Comparison of ENCODE assay signal across 9 cellular contexts in genomic region chrX:44343412-44343942, GRCh38. TPM values are rescaled to one million over a fixed set of nuclear protein-coding genes. Genes with fewer than 3 reads are reported as not detected.
A peak's percentile ranks its signal among the peaks of the same experiment; 100 is the strongest.
DNase-seq lines count a peak whose midpoint lies in the region; ATAC-seq, FAIRE-seq and TF ChIP-seq lines count a peak whose summit lies in the region.
"Had no signal": no experiment of that assay in that cellular context is flagged by ENCODE, and none has a peak within 500 bp of the region (broad histone marks: within the 10 kb centered on the region; RNA-seq: fewer than 3 reads in every experiment).

A gene with protein sequence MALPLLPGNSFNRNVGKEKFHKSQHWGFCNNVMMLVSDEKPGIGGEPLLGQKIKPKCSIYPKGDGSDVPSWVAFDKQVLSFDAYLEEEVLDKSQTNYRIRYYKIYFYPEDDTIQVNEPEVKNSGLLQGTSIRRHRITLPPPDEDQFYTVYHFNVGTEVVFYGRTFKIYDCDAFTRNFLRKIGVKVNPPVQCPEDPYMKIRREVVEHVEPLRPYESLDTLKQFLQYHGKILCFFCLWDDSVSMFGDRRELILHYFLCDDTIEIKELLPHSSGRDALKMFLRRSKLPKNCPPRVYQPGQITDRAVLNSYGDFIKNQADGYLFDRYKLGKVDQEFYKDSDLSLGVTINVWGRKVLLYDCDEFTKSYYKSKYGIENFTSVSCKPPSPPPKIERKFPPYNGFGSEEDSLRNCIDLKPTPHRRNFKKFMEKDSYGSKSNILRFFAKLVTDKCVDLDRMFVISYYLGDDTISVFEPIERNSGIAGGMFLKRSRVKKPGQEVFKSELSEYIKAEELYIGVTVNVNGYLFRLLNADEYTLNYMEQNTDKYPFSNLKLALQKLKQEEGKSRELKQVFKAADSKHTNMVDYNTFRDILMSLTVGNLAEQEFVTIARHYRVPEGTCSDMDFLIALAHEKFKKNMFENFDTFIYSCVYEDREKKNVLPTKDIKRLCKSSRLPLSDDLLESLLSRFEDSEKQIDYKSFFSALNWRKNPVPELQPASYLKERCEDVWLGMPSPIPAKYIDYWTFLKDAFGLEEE (minus strand): TSS chrX:44343672. CDS start chrX:44343588, 84 bp downstream.

- TF ChIP-seq POLR2A in IMR-90 (IDR thresholded peaks at IDR 0.05; ENCODE audit: low read depth, low read length), result no peak

- H4K8ac ChIP-seq in IMR-90 (ENCODE audit: low read depth in 2 of 2, low read length in 2 of 2), result peak within 1 kb of the TSS in 1 of 2 experiments; percentile 44; a peak in 1 of 4 replicates

- H4K20me1 ChIP-seq in IMR-90 (ENCODE audit: insufficient read depth, low read length), result no peaks in the 10 kb centered on the region

- peak; percentile 56 for ATAC-seq in IMR-90 (ENCODE audit: low read depth)
- ATAC-seq in activated T-cell treated with anti-CD3 and anti-CD28 coated beads, Interleukin-2, amount 50 U/mL, for 72 hours (replicated peaks in 1 of 2), result peak; percentile 67
- no peak for ATAC-seq in thoracic aorta (ENCODE audit: insufficient number of reproducible peaks, low FRiP score, low read depth)

- no peak within 1 kb of the TSS for H3K14ac ChIP-seq in IMR-90 (replicated peaks; ENCODE audit: low read depth, low read length)

- H2AK5ac ChIP-seq in IMR-90 (ENCODE audit: low read depth, low read length), result no peak within 1 kb of the TSS

- no peak within 1 kb of the TSS for H3K23ac ChIP-seq in IMR-90 (ENCODE audit: low read depth, low read length)

- H3K9ac ChIP-seq in IMR-90 (ENCODE audit: low read depth, low read length), result no peak within 1 kb of the TSS; the same call in 1 of the 2 replicates

- H3K4me1 ChIP-seq in IMR-90 (ENCODE audit: control insufficient read depth, insufficient read depth, low read length) (no peaks in the 10 kb centered on the region; the same call in 1 of the 2 replicates), thoracic aorta (ENCODE audit: control insufficient read depth in 1 of 2, low read depth in 2 of 2) (no peaks in the 10 kb centered on the region)

- H3K9me3 Mint-ChIP-seq in activated T-cell treated with anti-CD3 and anti-CD28 coated beads, Interleukin-2, amount 50 U/mL, for 72 hours, result no peaks in the 10 kb centered on the region
- no peaks in the 10 kb centered on the region for H3K9me3 Mint-ChIP-seq in neural crest cell

- no peak for TF ChIP-seq RAD21 in IMR-90 (IDR thresholded peaks at IDR 0.05; ENCODE audit: low read length)

- H3K27ac ChIP-seq in IMR-90 (ENCODE audit: insufficient read depth, low read length), result no peak within 1 kb of the TSS
- H3K27ac ChIP-seq in thoracic aorta, result no peak within 1 kb of the TSS

- 24% methylated on average over 3 of the region's 34 CpGs; no CpG with 5 or more reads in 1 of the 2 experiments for WGBS in IMR-90 (ENCODE audit: extremely low coverage in 2 of 2, insufficient read length in 1 of 2), 2 experiments

- no peaks in the 10 kb centered on the region for H3K79me1 ChIP-seq in IMR-90 (ENCODE audit: low read depth in 1 of 2, low read length in 2 of 2)

- no peak within 1 kb of the TSS for H2BK15ac ChIP-seq in IMR-90 (ENCODE audit: low read depth, low read length)

- H3K4me3 ChIP-seq in IMR-90 (ENCODE audit: insufficient read depth, low read depth, low read length) (peak within 1 kb of the TSS; percentile 45), thoracic aorta (peak within 1 kb of the TSS; percentile 70)

- H3K4me3 Mint-ChIP-seq in activated T-cell treated with anti-CD3 and anti-CD28 coated beads, Interleukin-2, amount 50 U/mL, for 72 hours, result peak within 1 kb of the TSS; percentile 84 to 95
- H3K4me3 Mint-ChIP-seq in neural crest cell, result peak within 1 kb of the TSS; percentile 72

- H3K36me3 ChIP-seq in IMR-90 (ENCODE audit: control insufficient read depth, insufficient read depth, low read length), result no peaks in the 10 kb centered on the region
- no peaks in the 10 kb centered on the region for H3K36me3 ChIP-seq in thoracic aorta

- H3K18ac ChIP-seq in IMR-90 (ENCODE audit: low read depth, low read length), result peak within 1 kb of the TSS; percentile 68; the same call in 1 of the 2 replicates

- H2AFZ ChIP-seq in IMR-90 (replicated peaks; ENCODE audit: low read length, poor library complexity), result peak within 1 kb of the TSS; percentile 83

- H3K4ac ChIP-seq in IMR-90 (ENCODE audit: low read depth, low read length), result no peak within 1 kb of the TSS

- no peak within 1 kb of the TSS; the same call in 1 of the 2 replicates for H4K91ac ChIP-seq in IMR-90 (ENCODE audit: insufficient read depth, low read depth, low read length)

- H2BK120ac ChIP-seq in IMR-90 (ENCODE audit: low read depth, low read length), result no peak within 1 kb of the TSS

- peak; percentile 4 for DNase-seq in Ammon's horn (ENCODE audit: low spot score)
- DNase-seq in IMR-90, result no peak
- peak; percentile 43 to 45 for DNase-seq in activated T-cell treated with anti-CD3 and anti-CD28 coated beads, Interleukin-2, amount 50 U/mL, for 72 hours
- peak; percentile 30 for DNase-seq in fibroblast of gingiva (ENCODE audit: low read depth)
- peak; percentile 6 for DNase-seq in neural crest cell (ENCODE audit: low read depth, low spot score)
- DNase-seq in thoracic aorta (ENCODE audit: low spot score), result no peak
- DNase-seq in D721Med (ENCODE audit: insufficient read length, low spot score), result no peak
- no peak for DNase-seq in ACHN

- H3K27ac Mint-ChIP-seq in activated T-cell treated with anti-CD3 and anti-CD28 coated beads, Interleukin-2, amount 50 U/mL, for 72 hours, result peak within 1 kb of the TSS; percentile 70
- H3K27ac Mint-ChIP-seq in neural crest cell (ENCODE audit: unreplicated experiment), result no peak within 1 kb of the TSS

- H3K56ac ChIP-seq in IMR-90 (ENCODE audit: extremely low read depth, insufficient read depth, low read length), result no peak within 1 kb of the TSS

- TF ChIP-seq CTCF in IMR-90 (conservative IDR thresholded peaks at IDR 0.05; ENCODE audit: low read depth, low read length), result no peak
- TF ChIP-seq CTCF in neural crest cell (conservative IDR thresholded peaks at IDR 0.05), result no peak
- no peak for TF ChIP-seq CTCF in thoracic aorta (IDR thresholded peaks at IDR 0.05)
- TF ChIP-seq CTCF in D721Med (IDR thresholded peaks at IDR 0.05; ENCODE audit: insufficient read depth, missing control alignments), result no peak

- H3K36me3 Mint-ChIP-seq in activated T-cell treated with anti-CD3 and anti-CD28 coated beads, Interleukin-2, amount 50 U/mL, for 72 hours (ENCODE audit: insufficient read depth in 2 of 2), result no peaks in the 10 kb centered on the region
- no peaks in the 10 kb centered on the region for H3K36me3 Mint-ChIP-seq in neural crest cell (ENCODE audit: low read depth)

- no peak within 1 kb of the TSS for H2BK5ac ChIP-seq in IMR-90 (ENCODE audit: low read depth, low read length, poor library complexity, severe bottlenecking)

- H2BK20ac ChIP-seq in IMR-90 (ENCODE audit: low read depth, low read length), result no peak within 1 kb of the TSS

- CTCF ChIA-PET in IMR-90 (lab: Yijun Ruan, JAX), result no interaction called here

- peaks cover 23% of the 10 kb centered on the region for H3K27me3 Mint-ChIP-seq in activated T-cell treated with anti-CD3 and anti-CD28 coated beads, Interleukin-2, amount 50 U/mL, for 72 hours (ENCODE audit: low read depth)
- H3K27me3 Mint-ChIP-seq in neural crest cell (ENCODE audit: low read depth), result no peaks in the 10 kb centered on the region

- H3K27me3 ChIP-seq in IMR-90 (ENCODE audit: control insufficient read depth, insufficient read depth, low read length) (no peaks in the 10 kb centered on the region; the same call in 1 of the 2 replicates), thoracic aorta (replicated peaks; ENCODE audit: insufficient read depth) (no peaks in the 10 kb centered on the region)

- peak within 1 kb of the TSS; percentile 86 for H3K4me2 ChIP-seq in IMR-90 (ENCODE audit: low read depth, low read length)

- no peaks in the 10 kb centered on the region for H3K9me1 ChIP-seq in IMR-90 (ENCODE audit: insufficient read depth, low read length)

- intact Hi-C loops in IMR-90 (cut with micrococcal nuclease), result no loop called here

- POLR2A ChIA-PET in IMR-90 (lab: Charles Lee; ENCODE audit: unreplicated experiment), result no interaction called here

- H2AK9ac ChIP-seq in IMR-90 (replicated peaks; ENCODE audit: low read depth, low read length, poor library complexity), result no peak within 1 kb of the TSS

- in situ Hi-C loops in IMR-90 (cut with MboI; ENCODE audit: low sequenced_read_pairs) (no loop called here), ACHN (cut with HindIII; ENCODE audit: low pct_ligation_motif_present, low pct_unique_long_range_greater_than_20kb, low sequenced_read_pairs) (no loop called here)

- dilution Hi-C loops in IMR-90 (cut with HindIII; ENCODE audit: low sequenced_read_pairs, unreplicated experiment), result no loop called here

- no peak for FAIRE-seq in D721Med (lab: Jason Lieb, UNC)

- H4K5ac ChIP-seq in IMR-90 (ENCODE audit: low read depth, low read length), result peak within 1 kb of the TSS; percentile 52; the same call in 1 of the 2 replicates

- H3K9me3 ChIP-seq in IMR-90 (ENCODE audit: control insufficient read depth, insufficient read depth, low read length) (no peaks in the 10 kb centered on the region), thoracic aorta (no peaks in the 10 kb centered on the region)

- BruUV-seq in IMR-90 (replicated peaks; lab: Mats Ljungman, UMichigan), result no TSS peak

- peaks cover 15% of the 10 kb centered on the region for H3K4me1 Mint-ChIP-seq in activated T-cell treated with anti-CD3 and anti-CD28 coated beads, Interleukin-2, amount 50 U/mL, for 72 hours (ENCODE audit: low read depth)
- peaks cover 10% of the 10 kb centered on the region for H3K4me1 Mint-ChIP-seq in neural crest cell

TF ChIP-seq in IMR-90, 13 proteins besides CTCF, POLR2A, EP300 and RAD21 (continues in another document):
- no peak for TF ChIP-seq SMC3 (IDR thresholded peaks at IDR 0.05; ENCODE audit: low read depth, low read length)
- no peak for TF ChIP-seq MAFK (IDR thresholded peaks at IDR 0.05; ENCODE audit: low read depth, low read length)
- TF ChIP-seq FOS (IDR thresholded peaks at IDR 0.05; ENCODE audit: low read depth, low read length), result no peak
- TF ChIP-seq CEBPB (IDR thresholded peaks at IDR 0.05; ENCODE audit: low read depth, low read length), result no peak
- TF ChIP-seq BHLHE40 (IDR thresholded peaks at IDR 0.05; ENCODE audit: low read depth, low read length), result no peak
- TF ChIP-seq RCOR1 (IDR thresholded peaks at IDR 0.05; ENCODE audit: insufficient replicate concordance, low read length), result no peak
- no peak for TF ChIP-seq RFX5 (IDR thresholded peaks at IDR 0.05; ENCODE audit: low read depth, low read length)

RNA-seq across cellular contexts. Expression of the gene that starts here (rescaled TPM):
- total RNA-seq in IMR-90 (2012; rRNA removed) (0.18 and 0.28 TPM in 2 replicates), neural crest cell (0.77 and 1.2 TPM in 2 replicates), thoracic aorta (under 1 TPM in 1 of 2 donors, not detected in 1; 0.28 TPM)
- polyA plus RNA-seq in IMR-90 (2012; rRNA removed), result 0.20 and 0.24 TPM in 2 replicates
- 0.02 and 0.14 TPM in 2 replicates for polyA plus RNA-seq in IMR-90 (2012; cell fraction: cytosol; rRNA removed)
- 0.04 and 0.34 TPM in 2 replicates for polyA plus RNA-seq in IMR-90 (2012; cell fraction: nucleus; rRNA removed; ENCODE audit: low replicate concordance)
- under 1 TPM; 0.53 to 0.79 TPM for total RNA-seq in activated T-cell treated with anti-CD3 and anti-CD28 coated beads, Interleukin-2, amount 50 U/mL, for 72 hours
- total RNA-seq: lung microvascular endothelial cell had no signal

Comparison
In these comparisons a context has a peak if more than half of its experiments do, and no peak if none do; other contexts are left out.
1. Peak in ATAC-seq, H3K4me3 ChIP-seq and H3K4me2 ChIP-seq in IMR-90; RNA of the gene not detected or under 1 TPM.
2. Peak in DNase-seq and ATAC-seq in activated T-cell treated with anti-CD3 and anti-CD28 coated beads, Interleukin-2, amount 50 U/mL, for 72 hours; RNA of the gene not detected or under 1 TPM.
3. DNase-seq: peak in Ammon's horn (single experiment), fibroblast of gingiva (single experiment) and neural crest cell (single experiment); none in IMR-90 (single experiment), thoracic aorta (single experiment), D721Med (single experiment) and ACHN (single experiment).